ENCODE assay signal across 8 cellular contexts in the genomic region with DNA sequence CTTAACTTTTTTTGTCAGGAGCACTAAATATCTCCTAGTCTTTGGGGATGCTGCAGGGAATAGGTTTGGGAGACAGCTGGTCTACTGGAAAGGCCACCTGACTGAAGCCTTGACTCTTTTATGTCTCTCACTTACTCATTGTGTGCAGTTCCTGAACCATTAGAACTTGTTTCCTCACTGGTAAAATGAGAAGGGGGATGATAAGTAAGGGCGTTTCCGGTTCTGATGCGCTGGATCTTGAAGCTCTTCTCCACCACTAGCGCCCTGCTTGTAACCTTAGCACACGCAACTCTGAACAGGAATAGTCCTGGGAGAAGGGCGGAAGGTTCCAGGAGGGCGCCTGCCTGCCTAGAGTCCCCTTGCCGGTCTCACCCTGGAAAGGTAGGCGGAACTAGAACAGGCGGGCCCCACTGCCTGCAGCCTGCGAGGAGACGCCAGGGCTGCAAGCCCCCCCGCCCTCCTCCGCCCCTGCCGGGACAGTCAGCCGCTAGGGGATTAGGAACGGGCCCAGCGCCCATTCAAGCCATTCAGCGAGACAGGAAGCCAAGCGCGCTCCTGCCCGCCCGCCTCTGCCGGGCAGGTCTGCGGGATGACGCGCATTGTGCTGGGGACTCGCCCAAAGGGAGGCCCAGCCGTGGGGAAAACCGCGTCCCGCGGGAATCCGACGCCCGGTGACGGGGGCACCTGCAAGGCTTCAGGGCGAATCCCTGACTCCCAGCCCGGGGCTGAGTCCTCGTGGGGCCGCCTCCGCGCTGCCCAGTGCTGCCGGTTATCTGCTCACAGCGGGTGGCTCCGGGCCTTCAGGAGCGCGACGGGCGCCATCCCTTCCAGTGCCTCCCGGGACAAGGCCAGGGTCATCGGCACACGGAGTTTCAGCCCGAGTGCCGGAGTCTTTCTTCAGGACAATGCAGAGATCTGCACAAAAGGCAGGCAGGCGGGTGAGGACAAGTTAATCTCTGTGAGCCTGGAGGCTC. TPM values are rescaled to one million over a fixed set of nuclear protein-coding genes. Genes with fewer than 3 reads are reported as not detected.
DNase-seq lines count a peak whose midpoint lies in the region; ATAC-seq, FAIRE-seq and TF ChIP-seq lines count a peak whose summit lies in the region.

No MANE protein-coding gene starts in this region.

- intact Hi-C loops in heart right ventricle (cut with DNase I): loop anchor here in 1 of 10 donors (10.0 kb wide), 1 partner anchor 74 kb away; no protein-coding TSS in a partner anchor

- H3K9me3 Mint-ChIP-seq in progenitor cell of endocrine pancreas (ENCODE audit: low read depth): peaks cover 8% of the 10 kb centered on the region

- H3K36me3 Mint-ChIP-seq in progenitor cell of endocrine pancreas (ENCODE audit: insufficient read depth): no peaks in the 10 kb centered on the region

- DNase-seq in GM12892 (ENCODE audit: insufficient read length) (peak; percentile 25), NCI-H69 (lab: John Stamatoyannopoulos, UW) (peak; percentile 89), heart right ventricle (peak; percentile 64 to 75), progenitor cell of endocrine pancreas (ENCODE audit: low spot score, unreplicated experiment) (peak; percentile 59), T1000 (lab: John Stamatoyannopoulos, UW) (no peak), MV-4-11 (lab: John Stamatoyannopoulos, UW) (no peak)
- DNase-seq in activated naive CD4-positive, alpha-beta T cell treated with anti-CD3 and anti-CD28 coated beads, Interleukin-2, amount 50 U/mL, for 16 hours: peak; percentile 37

- H3K4me1 Mint-ChIP-seq in progenitor cell of endocrine pancreas (ENCODE audit: low read depth): peaks cover 3% of the 10 kb centered on the region

- H3K4me3 Mint-ChIP-seq in progenitor cell of endocrine pancreas (ENCODE audit: low read depth): peak overlapping the region; percentile 68

- TF ChIP-seq CTCF in heart right ventricle (IDR thresholded peaks at IDR 0.05): peak in 6 of 9 donors; percentile 8 to 39 (median 35)
- TF ChIP-seq CTCF in progenitor cell of endocrine pancreas (IDR thresholded peaks at IDR 0.05; ENCODE audit: unreplicated experiment): peak; percentile 41

- FAIRE-seq in GM12892 (lab: Jason Lieb, UNC): peak; percentile 54

- H3K27ac ChIP-seq in heart right ventricle: peak overlapping the region in 7 of 10 donors; percentile 4 to 72 (median 36)

- H3K27ac Mint-ChIP-seq in progenitor cell of endocrine pancreas: peak overlapping the region; percentile 71

- H3K27me3 ChIP-seq in heart right ventricle: peaks cover 0 to 83% (median 42%) of the 10 kb centered on the region in 7 donors

- H3K9me3 ChIP-seq in heart right ventricle: peaks cover 0 to 19% (median 8%) of the 10 kb centered on the region in 11 donors

- no peaks in the 10 kb centered on the region for H3K36me3 ChIP-seq in heart right ventricle

- peaks cover 0 to 15% (median 11%) of the 10 kb centered on the region in 9 donors for H3K4me1 ChIP-seq in heart right ventricle

- peak overlapping the region in 9 of 10 donors; percentile 28 to 60 (median 43) for H3K4me3 ChIP-seq in heart right ventricle

- 2 to 3% methylated on average over 56 of the region's 56 CpGs for WGBS in heart right ventricle, 2 donors

- peak; percentile 77 to 95 (median 93) for ATAC-seq in heart right ventricle
- ATAC-seq in HG03135 (IDR thresholded peaks at IDR 0.05; ENCODE audit: unreplicated experiment): no peak

- TF ChIP-seq POLR2A in GM12892 (IDR thresholded peaks at IDR 0.05; ENCODE audit: low read depth, low read length): no peak

- peaks cover 43% of the 10 kb centered on the region for H3K27me3 Mint-ChIP-seq in progenitor cell of endocrine pancreas

RNA-seq across cellular contexts. Expression of gene XPA, which starts 44.0 kb away (rescaled TPM):
- polyA plus RNA-seq in GM12892 (2012; ENCODE audit: missing spikeins): 11.5 TPM
- 10 to 100 TPM in 3 of 10 donors, 1 to 10 TPM in 7; 7.9 to 13.7 (median 9.3) TPM for total RNA-seq in heart right ventricle
- polyA plus RNA-seq in heart right ventricle: 1 to 10 TPM; 5.7 to 6.9 TPM
- total RNA-seq in progenitor cell of endocrine pancreas: 15.0 and 16.4 TPM in 2 replicates

Comparison
In these comparisons a context has a peak if more than half of its experiments do, and no peak if none do; other contexts are left out.
1. DNase-seq: peak in GM12892 (single experiment), NCI-H69 (single experiment), activated naive CD4-positive, alpha-beta T cell treated with anti-CD3 and anti-CD28 coated beads, Interleukin-2, amount 50 U/mL, for 16 hours (single experiment), heart right ventricle (2 of 2) and progenitor cell of endocrine pancreas (single experiment); none in T1000 (single experiment) and MV-4-11 (single experiment).